Comparison of ENCODE assay signal across 22 cellular contexts in the genomic region with DNA sequence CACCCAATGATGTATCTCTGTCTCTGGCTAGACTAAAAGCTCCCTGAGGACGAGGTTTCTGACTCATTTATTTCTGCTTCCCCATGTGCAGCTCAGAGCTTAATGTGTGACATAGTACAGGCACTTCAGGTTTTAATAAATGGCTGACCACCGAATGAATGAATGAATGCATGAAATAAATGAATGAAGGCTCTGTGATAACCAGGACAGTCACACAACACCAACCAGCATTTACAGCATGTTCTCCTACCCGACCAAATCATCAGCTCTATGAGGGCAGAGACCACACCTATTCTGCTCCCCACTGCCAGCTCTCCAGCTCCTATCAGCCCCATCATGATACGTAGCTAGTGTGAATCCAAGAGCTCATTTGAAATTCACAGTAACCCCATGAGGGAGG. TPM values are rescaled to one million over a fixed set of nuclear protein-coding genes. Genes with fewer than 3 reads are reported as not detected.
"Had no signal": no experiment of that assay in that cellular context is flagged by ENCODE, and none has a peak within 500 bp of the region (broad histone marks: within the 10 kb centered on the region; RNA-seq: fewer than 3 reads in every experiment).

No MANE protein-coding gene starts in this region.

- ATAC-seq: activated CD4-positive, alpha-beta T cell treated with anti-CD3 and anti-CD28 coated beads for 36 hours; activated T-cell treated with anti-CD3 and anti-CD28 coated beads, Interleukin-2, amount 50 U/mL, for 72 hours; T-cell had no signal

- H3K27ac ChIP-seq: SK-N-MC, WERI-Rb-1 had no signal

- H3K27me3 ChIP-seq: breast epithelium had no signal

- H3K4me1 ChIP-seq: breast epithelium had no signal

- H3K36me3 ChIP-seq: breast epithelium, WERI-Rb-1 had no signal

- H3K4me3 ChIP-seq: breast epithelium, SK-N-MC had no signal

- FAIRE-seq: TTC549 had no signal

- DNase-seq: activated CD4-positive, alpha-beta memory T cell treated with anti-CD3 and anti-CD28 coated beads, Interleukin-2, amount 10 ng/mL, durations not matched to agents 7 days and 5 days; activated CD4-positive, alpha-beta T cell treated with anti-CD3 and anti-CD28 coated beads for 36 hours; activated CD4-positive, alpha-beta T cell treated with anti-CD3 and anti-CD28 coated beads, Interleukin-2, amount 50 U/mL, for 1 hour; activated T-cell treated with anti-CD3 and anti-CD28 coated beads, Interleukin-2, amount 50 U/mL, for 72 hours; aorta; Kasumi-1; KBM-7; NCI-H146; NCI-H1930; NCI-H2107; NCI-H2171 treated with DMSO at 0.1 percent for 48 hours; NCI-H226; NCI-H526 treated with DMSO at 0.1 percent for 48 hours; NCI-H82; T-cell; T-helper 2 cell; T1000; WERI-Rb-1 had no signal

- H3K9me3 ChIP-seq: breast epithelium had no signal

RNA-seq across cellular contexts. Expression of a gene that starts 4.8 kb away (rescaled TPM):
- total RNA-seq: OCI-LY7 had no signal
